Comparison of ENCODE assay signal across 17 cellular contexts in genomic region chr2:175864131-175864728, GRCh38.
"Had no signal": no experiment of that assay in that cellular context is flagged by ENCODE, and none has a peak within 500 bp of the region (broad histone marks: within the 10 kb centered on the region; RNA-seq: fewer than 3 reads in every experiment).

No MANE protein-coding gene starts in this region.

- H3K27me3 ChIP-seq: upper lobe of right lung had no signal

- ATAC-seq: activated CD4-positive, CD25-positive, alpha-beta regulatory T cell treated with anti-CD3 and anti-CD28 coated beads, Interleukin-2, amount 50 U/mL, for 24 hours; stimulated activated effector memory CD8-positive, alpha-beta T cell treated with anti-CD3 and anti-CD28 coated beads, Interleukin-12 subunit alpha, Interleukin-12 subunit beta, amount 100 ng/mL, for 72 hours; upper lobe of right lung had no signal

- DNase-seq: activated CD4-positive, alpha-beta T cell treated with anti-CD3 and anti-CD28 coated beads, Interleukin-2, amount 50 U/mL, for 4 hours; activated naive CD4-positive, alpha-beta T cell; activated naive CD8-positive, alpha-beta T cell treated with anti-CD3 and anti-CD28 coated beads, Interleukin-2, amount 10 ng/mL, durations not matched to agents 7 days and 5 days; activated T-cell treated with anti-CD3 and anti-CD28 coated beads for 4 hours; central memory CD4-positive, alpha-beta T cell; effector CD4-positive, alpha-beta T cell; hippocampal formation; left ventricle myocardium inferior; naive B cell; T-helper 9 cell; upper lobe of right lung had no signal

- H3K36me3 Mint-ChIP-seq: activated naive CD8-positive, alpha-beta T cell treated with anti-CD3 and anti-CD28 coated beads, Interleukin-2, amount 10 ng/mL, durations not matched to agents 7 days and 5 days; brain; naive B cell; stimulated activated effector memory CD8-positive, alpha-beta T cell treated with anti-CD3 and anti-CD28 coated beads, Interleukin-12 subunit alpha, Interleukin-12 subunit beta, amount 100 ng/mL, for 72 hours had no signal

- H3K36me3 ChIP-seq: left ventricle myocardium inferior, neutrophil, thoracic aorta, upper lobe of right lung had no signal

- H3K9me3 Mint-ChIP-seq: activated naive CD8-positive, alpha-beta T cell treated with anti-CD3 and anti-CD28 coated beads, Interleukin-2, amount 10 ng/mL, durations not matched to agents 7 days and 5 days; stimulated activated effector memory CD8-positive, alpha-beta T cell treated with anti-CD3 and anti-CD28 coated beads, Interleukin-12 subunit alpha, Interleukin-12 subunit beta, amount 100 ng/mL, for 72 hours had no signal

- H3K4me1 Mint-ChIP-seq: activated naive CD8-positive, alpha-beta T cell treated with anti-CD3 and anti-CD28 coated beads, Interleukin-2, amount 10 ng/mL, durations not matched to agents 7 days and 5 days; naive B cell; stimulated activated effector memory CD8-positive, alpha-beta T cell treated with anti-CD3 and anti-CD28 coated beads, Interleukin-12 subunit alpha, Interleukin-12 subunit beta, amount 100 ng/mL, for 72 hours had no signal

- H3K27ac Mint-ChIP-seq: activated naive CD8-positive, alpha-beta T cell treated with anti-CD3 and anti-CD28 coated beads, Interleukin-2, amount 10 ng/mL, durations not matched to agents 7 days and 5 days; naive B cell; stimulated activated effector memory CD8-positive, alpha-beta T cell treated with anti-CD3 and anti-CD28 coated beads, Interleukin-12 subunit alpha, Interleukin-12 subunit beta, amount 100 ng/mL, for 72 hours had no signal

- H3K4me3 Mint-ChIP-seq: activated naive CD8-positive, alpha-beta T cell treated with anti-CD3 and anti-CD28 coated beads, Interleukin-2, amount 10 ng/mL, durations not matched to agents 7 days and 5 days; naive B cell; stimulated activated effector memory CD8-positive, alpha-beta T cell treated with anti-CD3 and anti-CD28 coated beads, Interleukin-12 subunit alpha, Interleukin-12 subunit beta, amount 100 ng/mL, for 72 hours had no signal

- H3K4me1 ChIP-seq: left ventricle myocardium inferior, upper lobe of right lung had no signal

- H3K9me3 ChIP-seq: left ventricle myocardium inferior, neutrophil, thoracic aorta, upper lobe of right lung had no signal

- H3K27ac ChIP-seq: coronary artery, left ventricle myocardium inferior, neutrophil, thoracic aorta, upper lobe of right lung had no signal

- H3K27me3 Mint-ChIP-seq: brain had no signal

- H3K4me3 ChIP-seq: coronary artery, left ventricle myocardium inferior, thoracic aorta, upper lobe of right lung had no signal
